13 cellular contexts compared by ENCODE assay signal in the genomic region with DNA sequence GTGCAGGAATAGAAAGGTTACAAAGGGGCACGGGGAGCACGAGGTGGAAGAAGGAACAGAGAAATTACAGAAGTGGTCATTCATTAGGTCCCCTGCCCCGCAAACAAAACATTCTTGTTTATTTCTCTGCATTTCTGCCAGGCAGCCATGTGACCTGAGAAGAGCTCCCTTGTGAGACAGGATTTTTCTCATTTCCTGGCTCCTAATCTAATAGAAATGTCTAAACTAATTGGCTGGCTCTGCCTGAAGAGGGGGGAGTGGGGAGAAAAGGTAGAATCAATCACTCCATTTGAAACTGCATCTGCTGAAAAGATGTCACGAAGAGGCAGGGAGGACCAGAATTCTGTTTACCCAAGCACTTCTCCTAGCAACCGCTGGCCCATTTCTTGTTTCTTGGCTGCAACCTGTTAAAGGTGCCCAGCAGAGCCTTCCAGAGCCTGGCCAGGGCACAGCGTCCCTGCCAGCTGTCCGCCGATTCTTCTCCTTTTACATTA.
DNase-seq lines count a peak whose midpoint lies in the region; ATAC-seq and TF ChIP-seq lines count a peak whose summit lies in the region.
"Had no signal": no experiment of that assay in that cellular context is flagged by ENCODE, and none has a peak within 500 bp of the region (broad histone marks: within the 10 kb centered on the region; RNA-seq: fewer than 3 reads in every experiment).

No MANE protein-coding gene starts in this region.

- no peak for ATAC-seq in HG03139 (IDR thresholded peaks at IDR 0.05; ENCODE audit: unreplicated experiment)

- CTCF ChIA-PET in GM10248 (lab: Yijun Ruan, JAX) = no interaction called here

- no peak for TF ChIP-seq CTCF in GM10248 (IDR thresholded peaks at IDR 0.05; ENCODE audit: control extremely low read depth, extremely low read depth, low read depth, missing control alignments)

- POLR2A ChIA-PET in GM10248 (lab: Yijun Ruan, JAX) = no interaction called here

- DNase-seq in NCI-H1092 treated with DMSO at 0.1 percent for 48 hours (lab: John Stamatoyannopoulos, UW) (peak; percentile 98), NCI-H2196 treated with DMSO at 0.1 percent for 48 hours (lab: John Stamatoyannopoulos, UW; ENCODE audit: unreplicated experiment) (peak; percentile 93), foreskin melanocyte (peak; percentile 90), substantia nigra (lab: John Stamatoyannopoulos, UW) (peak in 43 of 49 donors; percentile 2 to 76 (median 40)), NOMO-1 treated with DMSO at 0.1 percent for 48 hours (lab: John Stamatoyannopoulos, UW; ENCODE audit: unreplicated experiment) (no peak), GM10248 (ENCODE audit: extremely low spot score) (no peak)
- DNase-seq: activated CD4-positive, alpha-beta memory T cell treated with anti-CD3 and anti-CD28 coated beads, Interleukin-2, amount 10 ng/mL, durations not matched to agents 7 days and 5 days; activated effector memory CD4-positive, alpha-beta T cell treated with Interleukin-2 at 50 U/mL for 16 hours; CD4-positive, CD25-positive, alpha-beta regulatory T cell; HFFc6; naive B cell; small intestine had no signal

- H3K27ac ChIP-seq in substantia nigra (ENCODE audit: low read depth, low read length, poor library complexity, severe bottlenecking) = no peak overlapping the region

Comparison
In these comparisons a context has a peak if more than half of its experiments do, and no peak if none do; other contexts are left out.
1. DNase-seq: peak in NCI-H1092 treated with DMSO at 0.1 percent for 48 hours (single experiment), NCI-H2196 treated with DMSO at 0.1 percent for 48 hours (single experiment), foreskin melanocyte (single experiment) and substantia nigra (43 of 49); none in NOMO-1 treated with DMSO at 0.1 percent for 48 hours (single experiment) and GM10248 (single experiment).